In genomic region chr10:68231106-68231901, GRCh38 we compare ENCODE assay signal across 2 cellular contexts.
A peak's percentile ranks its signal among the peaks of the same experiment; 100 is the strongest.
TF ChIP-seq lines count a peak whose summit lies in the region.

No MANE protein-coding gene starts in this region.

TF ChIP-seq in GM23338, 12 proteins besides CTCF, POLR2A, EP300 and RAD21:
- TF ChIP-seq POLR2AphosphoS5 (IDR thresholded peaks at IDR 0.05; ENCODE audit: low read depth): peak; percentile 54
- TF ChIP-seq EZH2 (IDR thresholded peaks at IDR 0.05; ENCODE audit: low read depth, unreplicated experiment): no peak
- TF ChIP-seq CREB1 (CRISPR knock-in tag; IDR thresholded peaks at IDR 0.05; ENCODE audit: low read depth): 0 out of 2 replicates have a peak, but pooled peaks have one; percentile 36

TF ChIP-seq in SK-N-SH, 30 proteins besides CTCF, POLR2A, EP300 and RAD21 (continued from another document):
- TF ChIP-seq MAX (IDR thresholded peaks at IDR 0.05; ENCODE audit: low read depth): peak; percentile 93
- no peak for TF ChIP-seq USF1 (IDR thresholded peaks at IDR 0.05; ENCODE audit: borderline replicate concordance, low read depth)
- TF ChIP-seq MXI1 (IDR thresholded peaks at IDR 0.05; ENCODE audit: low read depth, low read length): no peak
- TF ChIP-seq FOXJ3 (CRISPR knock-in tag; IDR thresholded peaks at IDR 0.05): no peak
- TF ChIP-seq POLR2AphosphoS5 (IDR thresholded peaks at IDR 0.05; ENCODE audit: low read depth, low read length): peak; percentile 51; the same call in 1 of the 2 replicates
- peak; percentile 80 for TF ChIP-seq NRF1 (IDR thresholded peaks at IDR 0.05; ENCODE audit: low read depth, low read length)
